ENCODE assay signal across 1 cellular context in the genomic region with DNA sequence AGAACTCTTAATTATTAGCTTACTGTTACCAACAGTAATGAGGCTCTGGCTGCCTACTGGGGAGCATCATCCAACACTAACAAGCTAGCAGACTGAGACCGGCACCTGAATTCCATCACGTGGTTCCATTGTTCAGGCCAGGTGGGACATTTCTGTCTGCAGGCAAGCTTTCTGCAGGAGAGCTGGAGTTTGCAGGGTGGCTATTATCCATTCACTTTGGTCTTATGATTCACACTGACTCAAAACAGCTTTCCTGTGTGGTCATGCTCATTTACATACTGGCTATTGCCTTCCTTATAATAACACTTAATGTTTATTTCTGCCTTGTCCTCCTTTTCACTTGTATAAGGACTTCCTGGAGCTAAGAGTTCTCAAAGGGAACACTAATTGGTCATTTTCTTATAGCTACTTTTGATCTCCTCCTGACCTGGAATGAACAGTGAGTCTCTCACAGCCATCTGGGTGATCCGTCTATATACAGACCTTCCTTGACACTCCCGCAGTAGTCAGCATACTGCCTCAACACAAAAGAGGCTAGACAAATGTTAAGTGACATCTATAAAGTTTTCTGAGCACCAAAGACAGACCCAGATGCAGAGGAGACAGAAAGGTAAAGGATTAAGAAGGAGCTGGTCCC.
TF ChIP-seq lines count a peak whose summit lies in the region.

No MANE protein-coding gene starts in this region.

TF ChIP-seq in GM12878, 131 proteins besides CTCF, POLR2A, EP300 and RAD21 (continued from another document):
- TF ChIP-seq RELB (IDR thresholded peaks at IDR 0.05; ENCODE audit: low read depth) (peak; percentile 59), ZNF217 (IDR thresholded peaks at IDR 0.05) (peak; percentile 78), TCF3 (IDR thresholded peaks at IDR 0.05; ENCODE audit: borderline replicate concordance, insufficient read depth, low read depth, low read length) (no peak), ZNF24 (IDR thresholded peaks at IDR 0.05) (no peak), MEF2A (IDR thresholded peaks at IDR 0.05; ENCODE audit: insufficient read depth, low read depth, low read length) (0 out of 2 replicates have a peak, but pooled peaks have one; percentile 44), PAX5 (IDR thresholded peaks at IDR 0.05; ENCODE audit: borderline replicate concordance, low read depth, low read length) (peak; percentile 32; the same call in 1 of the 2 replicates), CHD2 (IDR thresholded peaks at IDR 0.05; ENCODE audit: borderline replicate concordance, low read depth, low read length) (no peak), TCF12 (IDR thresholded peaks at IDR 0.05; ENCODE audit: low read depth, low read length) (peak; percentile 56), NBN (IDR thresholded peaks at IDR 0.05) (no peak), IRF4 (IDR thresholded peaks at IDR 0.05; ENCODE audit: low read depth, low read length) (peak; percentile 91), SMARCA5 (IDR thresholded peaks at IDR 0.05) (no peak), CEBPB (IDR thresholded peaks at IDR 0.05; ENCODE audit: borderline replicate concordance in 1 of 2, low read depth in 2 of 2, low read length in 2 of 2) (0 out of 4 replicates have a peak, but pooled peaks of 1 of the 2 experiments have one; percentile 43), BCL11A (IDR thresholded peaks at IDR 0.05; ENCODE audit: low read depth, low read length) (peak; percentile 82), PBX3 (IDR thresholded peaks at IDR 0.05; ENCODE audit: insufficient replicate concordance, low read depth, low read length) (no peak), BMI1 (IDR thresholded peaks at IDR 0.05; ENCODE audit: borderline replicate concordance) (no peak), EED (IDR thresholded peaks at IDR 0.05; ENCODE audit: low read depth) (peak; percentile 56; the same call in 1 of the 2 replicates), IKZF1 (conservative IDR thresholded peaks at IDR 0.05) (peak; percentile 72), ASH2L (IDR thresholded peaks at IDR 0.05; ENCODE audit: borderline replicate concordance, low read depth) (no peak), BACH1 (IDR thresholded peaks at IDR 0.05; ENCODE audit: borderline replicate concordance) (0 out of 2 replicates have a peak, but pooled peaks have one; percentile 29), CHD1 (IDR thresholded peaks at IDR 0.05; ENCODE audit: low read depth, low read length) (no peak), JUNB (IDR thresholded peaks at IDR 0.05) (peak; percentile 90), JUND (IDR thresholded peaks at IDR 0.05; ENCODE audit: low read depth, low read length) (peak; percentile 80), GATAD2B (conservative IDR thresholded peaks at IDR 0.05; ENCODE audit: low read depth) (0 out of 2 replicates have a peak, but pooled peaks have one; percentile 31), DPF2 (IDR thresholded peaks at IDR 0.05) (peak; percentile 73), MLLT1 (IDR thresholded peaks at IDR 0.05) (no peak), TBL1XR1 (IDR thresholded peaks at IDR 0.05; ENCODE audit: low read depth, low read length) (peak; percentile 81; the same call in 1 of the 2 replicates), BHLHE40 (IDR thresholded peaks at IDR 0.05; ENCODE audit: borderline replicate concordance in 1 of 2, low read depth in 2 of 2, low read length in 1 of 2) (peak; percentile 29 to 55; a peak in 2 of 4 replicates), SIN3A (IDR thresholded peaks at IDR 0.05; ENCODE audit: low read depth, low read length) (no peak), IKZF2 (IDR thresholded peaks at IDR 0.05) (peak; percentile 71 to 74), RUNX3 (IDR thresholded peaks at IDR 0.05; ENCODE audit: low read length) (peak; percentile 96), SUZ12 (IDR thresholded peaks at IDR 0.05; ENCODE audit: unreplicated experiment) (no peak), CREB1 (IDR thresholded peaks at IDR 0.05; ENCODE audit: low read depth) (0 out of 2 replicates have a peak, but pooled peaks have one; percentile 14), NFIC (IDR thresholded peaks at IDR 0.05; ENCODE audit: low read depth, low read length) (peak; percentile 64; the same call in 1 of the 2 replicates), NR2C2 (IDR thresholded peaks at IDR 0.05; ENCODE audit: borderline replicate concordance, control insufficient read depth, insufficient read length, low read depth) (no peak), BRCA1 (IDR thresholded peaks at IDR 0.05; ENCODE audit: low read depth, low read length) (no peak), MTA2 (IDR thresholded peaks at IDR 0.05; ENCODE audit: low read depth) (peak; percentile 81)
- TF ChIP-seq, protein P1, sequence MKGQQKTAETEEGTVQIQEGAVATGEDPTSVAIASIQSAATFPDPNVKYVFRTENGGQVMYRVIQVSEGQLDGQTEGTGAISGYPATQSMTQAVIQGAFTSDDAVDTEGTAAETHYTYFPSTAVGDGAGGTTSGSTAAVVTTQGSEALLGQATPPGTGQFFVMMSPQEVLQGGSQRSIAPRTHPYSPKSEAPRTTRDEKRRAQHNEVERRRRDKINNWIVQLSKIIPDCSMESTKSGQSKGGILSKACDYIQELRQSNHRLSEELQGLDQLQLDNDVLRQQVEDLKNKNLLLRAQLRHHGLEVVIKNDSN (IDR thresholded peaks at IDR 0.05; ENCODE audit: borderline replicate concordance, extremely low read length, insufficient read depth, low read depth, low read length): peak; percentile 39
- TF ChIP-seq, protein P2, sequence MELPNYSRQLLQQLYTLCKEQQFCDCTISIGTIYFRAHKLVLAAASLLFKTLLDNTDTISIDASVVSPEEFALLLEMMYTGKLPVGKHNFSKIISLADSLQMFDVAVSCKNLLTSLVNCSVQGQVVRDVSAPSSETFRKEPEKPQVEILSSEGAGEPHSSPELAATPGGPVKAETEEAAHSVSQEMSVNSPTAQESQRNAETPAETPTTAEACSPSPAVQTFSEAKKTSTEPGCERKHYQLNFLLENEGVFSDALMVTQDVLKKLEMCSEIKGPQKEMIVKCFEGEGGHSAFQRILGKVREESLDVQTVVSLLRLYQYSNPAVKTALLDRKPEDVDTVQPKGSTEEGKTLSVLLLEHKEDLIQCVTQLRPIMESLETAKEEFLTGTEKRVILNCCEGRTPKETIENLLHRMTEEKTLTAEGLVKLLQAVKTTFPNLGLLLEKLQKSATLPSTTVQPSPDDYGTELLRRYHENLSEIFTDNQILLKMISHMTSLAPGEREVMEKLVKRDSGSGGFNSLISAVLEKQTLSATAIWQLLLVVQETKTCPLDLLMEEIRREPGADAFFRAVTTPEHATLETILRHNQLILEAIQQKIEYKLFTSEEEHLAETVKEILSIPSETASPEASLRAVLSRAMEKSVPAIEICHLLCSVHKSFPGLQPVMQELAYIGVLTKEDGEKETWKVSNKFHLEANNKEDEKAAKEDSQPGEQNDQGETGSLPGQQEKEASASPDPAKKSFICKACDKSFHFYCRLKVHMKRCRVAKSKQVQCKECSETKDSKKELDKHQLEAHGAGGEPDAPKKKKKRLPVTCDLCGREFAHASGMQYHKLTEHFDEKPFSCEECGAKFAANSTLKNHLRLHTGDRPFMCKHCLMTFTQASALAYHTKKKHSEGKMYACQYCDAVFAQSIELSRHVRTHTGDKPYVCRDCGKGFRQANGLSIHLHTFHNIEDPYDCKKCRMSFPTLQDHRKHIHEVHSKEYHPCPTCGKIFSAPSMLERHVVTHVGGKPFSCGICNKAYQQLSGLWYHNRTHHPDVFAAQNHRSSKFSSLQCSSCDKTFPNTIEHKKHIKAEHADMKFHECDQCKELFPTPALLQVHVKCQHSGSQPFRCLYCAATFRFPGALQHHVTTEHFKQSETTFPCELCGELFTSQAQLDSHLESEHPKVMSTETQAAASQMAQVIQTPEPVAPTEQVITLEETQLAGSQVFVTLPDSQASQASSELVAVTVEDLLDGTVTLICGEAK (IDR thresholded peaks at IDR 0.05; ENCODE audit: borderline replicate concordance): 0 out of 2 replicates have a peak, but pooled peaks have one; percentile 47
- TF ChIP-seq, protein P3, sequence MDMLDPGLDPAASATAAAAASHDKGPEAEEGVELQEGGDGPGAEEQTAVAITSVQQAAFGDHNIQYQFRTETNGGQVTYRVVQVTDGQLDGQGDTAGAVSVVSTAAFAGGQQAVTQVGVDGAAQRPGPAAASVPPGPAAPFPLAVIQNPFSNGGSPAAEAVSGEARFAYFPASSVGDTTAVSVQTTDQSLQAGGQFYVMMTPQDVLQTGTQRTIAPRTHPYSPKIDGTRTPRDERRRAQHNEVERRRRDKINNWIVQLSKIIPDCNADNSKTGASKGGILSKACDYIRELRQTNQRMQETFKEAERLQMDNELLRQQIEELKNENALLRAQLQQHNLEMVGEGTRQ (IDR thresholded peaks at IDR 0.05; ENCODE audit: borderline replicate concordance, low read depth, low read length): peak; percentile 46; the same call in 1 of the 2 replicates
- TF ChIP-seq, protein P4, sequence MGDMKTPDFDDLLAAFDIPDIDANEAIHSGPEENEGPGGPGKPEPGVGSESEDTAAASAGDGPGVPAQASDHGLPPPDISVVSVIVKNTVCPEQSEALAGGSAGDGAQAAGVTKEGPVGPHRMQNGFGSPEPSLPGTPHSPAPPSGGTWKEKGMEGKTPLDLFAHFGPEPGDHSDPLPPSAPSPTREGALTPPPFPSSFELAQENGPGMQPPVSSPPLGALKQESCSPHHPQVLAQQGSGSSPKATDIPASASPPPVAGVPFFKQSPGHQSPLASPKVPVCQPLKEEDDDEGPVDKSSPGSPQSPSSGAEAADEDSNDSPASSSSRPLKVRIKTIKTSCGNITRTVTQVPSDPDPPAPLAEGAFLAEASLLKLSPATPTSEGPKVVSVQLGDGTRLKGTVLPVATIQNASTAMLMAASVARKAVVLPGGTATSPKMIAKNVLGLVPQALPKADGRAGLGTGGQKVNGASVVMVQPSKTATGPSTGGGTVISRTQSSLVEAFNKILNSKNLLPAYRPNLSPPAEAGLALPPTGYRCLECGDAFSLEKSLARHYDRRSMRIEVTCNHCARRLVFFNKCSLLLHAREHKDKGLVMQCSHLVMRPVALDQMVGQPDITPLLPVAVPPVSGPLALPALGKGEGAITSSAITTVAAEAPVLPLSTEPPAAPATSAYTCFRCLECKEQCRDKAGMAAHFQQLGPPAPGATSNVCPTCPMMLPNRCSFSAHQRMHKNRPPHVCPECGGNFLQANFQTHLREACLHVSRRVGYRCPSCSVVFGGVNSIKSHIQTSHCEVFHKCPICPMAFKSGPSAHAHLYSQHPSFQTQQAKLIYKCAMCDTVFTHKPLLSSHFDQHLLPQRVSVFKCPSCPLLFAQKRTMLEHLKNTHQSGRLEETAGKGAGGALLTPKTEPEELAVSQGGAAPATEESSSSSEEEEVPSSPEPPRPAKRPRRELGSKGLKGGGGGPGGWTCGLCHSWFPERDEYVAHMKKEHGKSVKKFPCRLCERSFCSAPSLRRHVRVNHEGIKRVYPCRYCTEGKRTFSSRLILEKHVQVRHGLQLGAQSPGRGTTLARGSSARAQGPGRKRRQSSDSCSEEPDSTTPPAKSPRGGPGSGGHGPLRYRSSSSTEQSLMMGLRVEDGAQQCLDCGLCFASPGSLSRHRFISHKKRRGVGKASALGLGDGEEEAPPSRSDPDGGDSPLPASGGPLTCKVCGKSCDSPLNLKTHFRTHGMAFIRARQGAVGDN (IDR thresholded peaks at IDR 0.05): no peak
